ENCODE assay signal across 1 cellular context in genomic region chr2:207772844-207773205, GRCh38.
TF ChIP-seq lines count a peak whose summit lies in the region.

No MANE protein-coding gene starts in this region.

TF ChIP-seq in WTC11, 78 proteins besides CTCF, POLR2A, EP300 and RAD21 (continued from another document):
- TF ChIP-seq NFYB (CRISPR knock-in tag; conservative IDR thresholded peaks at IDR 0.05; ENCODE audit: low read depth) (no peak), ZBTB21 (CRISPR knock-in tag; IDR thresholded peaks at IDR 0.05; ENCODE audit: borderline replicate concordance) (no peak), ETV6 (CRISPR knock-in tag; IDR thresholded peaks at IDR 0.05) (peak; percentile 82), PRRX2 (CRISPR knock-in tag; IDR thresholded peaks at IDR 0.05) (no peak), SP1 (CRISPR knock-in tag; conservative IDR thresholded peaks at IDR 0.05) (no peak)
TF ChIP-seq in WTC11: peak in this region for 1.
